In the genomic region with DNA sequence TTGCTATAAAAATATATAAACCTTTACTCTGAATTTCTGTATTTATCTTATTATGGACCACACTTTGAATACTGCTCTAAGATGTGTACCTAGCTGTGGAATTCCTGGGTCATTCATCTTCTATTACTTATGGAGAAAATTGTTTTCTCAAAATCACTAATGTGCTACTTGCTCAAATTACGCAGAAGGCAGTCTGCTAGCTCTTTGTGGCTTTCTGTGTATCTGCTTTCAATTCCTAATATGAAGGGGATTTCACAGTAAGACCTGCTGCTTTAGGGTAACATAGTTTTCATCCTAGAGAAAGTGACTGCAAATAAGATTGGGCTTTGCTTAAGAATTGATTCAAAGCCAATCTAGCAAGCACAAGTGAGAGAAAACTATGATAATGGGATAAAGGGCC, we compare ENCODE assay signal across 11 cellular contexts.
A peak's percentile ranks its signal among the peaks of the same experiment; 100 is the strongest.
DNase-seq lines count a peak whose midpoint lies in the region; ATAC-seq and TF ChIP-seq lines count a peak whose summit lies in the region.
"Had no signal": no experiment of that assay in that cellular context is flagged by ENCODE, and none has a peak within 500 bp of the region (broad histone marks: within the 10 kb centered on the region; RNA-seq: fewer than 3 reads in every experiment).

No MANE protein-coding gene starts in this region.

- H3K9me3 Mint-ChIP-seq in activated naive CD8-positive, alpha-beta T cell treated with anti-CD3 and anti-CD28 coated beads, Interleukin-2, amount 10 ng/mL, durations not matched to agents 7 days and 5 days = no peaks in the 10 kb centered on the region
- H3K9me3 Mint-ChIP-seq in MCF 10A (ENCODE audit: unreplicated experiment) (no peaks in the 10 kb centered on the region), HFFc6 (no peaks in the 10 kb centered on the region; the same call in 1 of the 2 replicates)

- DNase-seq in activated naive CD8-positive, alpha-beta T cell treated with anti-CD3 and anti-CD28 coated beads, Interleukin-2, amount 10 ng/mL, durations not matched to agents 7 days and 5 days = no peak
- DNase-seq in Right ventricle myocardium superior = no peak
- no peak for DNase-seq in NCI-H774 (lab: John Stamatoyannopoulos, UW)
- no peak for DNase-seq in MCF 10A (ENCODE audit: unreplicated experiment)
- no peak for DNase-seq in HFFc6
- DNase-seq: NCI-H1105 treated with DMSO at 0.1 percent for 48 hours, ovary, SK-N-SH had no signal

- H3K27ac Mint-ChIP-seq in activated naive CD8-positive, alpha-beta T cell treated with anti-CD3 and anti-CD28 coated beads, Interleukin-2, amount 10 ng/mL, durations not matched to agents 7 days and 5 days = peak overlapping the region; percentile 90
- no peak overlapping the region for H3K27ac Mint-ChIP-seq in MCF 10A (ENCODE audit: low read depth, unreplicated experiment)
- no peak overlapping the region for H3K27ac Mint-ChIP-seq in HFFc6

- no peaks in the 10 kb centered on the region for H3K27me3 Mint-ChIP-seq in activated naive CD8-positive, alpha-beta T cell treated with anti-CD3 and anti-CD28 coated beads, Interleukin-2, amount 10 ng/mL, durations not matched to agents 7 days and 5 days
- H3K27me3 Mint-ChIP-seq in MCF 10A (ENCODE audit: insufficient read depth, unreplicated experiment) (peaks cover 45% of the 10 kb centered on the region), HFFc6 (ENCODE audit: insufficient read depth) (peaks cover under 1% of the 10 kb centered on the region)

- H3K4me1 Mint-ChIP-seq in activated naive CD8-positive, alpha-beta T cell treated with anti-CD3 and anti-CD28 coated beads, Interleukin-2, amount 10 ng/mL, durations not matched to agents 7 days and 5 days = peaks cover 48% of the 10 kb centered on the region
- no peaks in the 10 kb centered on the region for H3K4me1 Mint-ChIP-seq in MCF 10A (ENCODE audit: insufficient read depth, unreplicated experiment)
- no peaks in the 10 kb centered on the region for H3K4me1 Mint-ChIP-seq in HFFc6 (ENCODE audit: low read depth)

- CTCF ChIA-PET in MCF 10A (lab: Yijun Ruan, JAX) = interaction anchor here (0.9 to 1.0 kb wide), 2 partner anchors 25 to 237 kb away, joined by 3 to 4 read pairs; no protein-coding TSS in a partner anchor

- peak overlapping the region; percentile 77 for H3K4me3 Mint-ChIP-seq in activated naive CD8-positive, alpha-beta T cell treated with anti-CD3 and anti-CD28 coated beads, Interleukin-2, amount 10 ng/mL, durations not matched to agents 7 days and 5 days
- H3K4me3 Mint-ChIP-seq in MCF 10A (ENCODE audit: unreplicated experiment) (no peak overlapping the region), HFFc6 (no peak overlapping the region)

- TF ChIP-seq CTCF in MCF 10A (IDR thresholded peaks at IDR 0.05; ENCODE audit: unreplicated experiment) (no peak), HFFc6 (IDR thresholded peaks at IDR 0.05) (no peak)

- no TSS peak for BruUV-seq in MCF 10A (replicated peaks; lab: Mats Ljungman, UMichigan)

- peak; percentile 38 for ATAC-seq in GM18519 (IDR thresholded peaks at IDR 0.05; ENCODE audit: low FRiP score, unreplicated experiment)
- ATAC-seq in GM21360 (IDR thresholded peaks at IDR 0.05; ENCODE audit: unreplicated experiment) = peak; percentile 53
- ATAC-seq in HG03108 (IDR thresholded peaks at IDR 0.05; ENCODE audit: unreplicated experiment) = peak; percentile 75
- ATAC-seq in activated naive CD8-positive, alpha-beta T cell treated with anti-CD3 and anti-CD28 coated beads, Interleukin-2, amount 10 ng/mL, durations not matched to agents 7 days and 5 days (ENCODE audit: low read depth) = peak; percentile 38
- no peak for ATAC-seq in Right ventricle myocardium superior (ENCODE audit: poor library complexity)

- peaks cover 11% of the 10 kb centered on the region for H3K36me3 Mint-ChIP-seq in activated naive CD8-positive, alpha-beta T cell treated with anti-CD3 and anti-CD28 coated beads, Interleukin-2, amount 10 ng/mL, durations not matched to agents 7 days and 5 days
- H3K36me3 Mint-ChIP-seq in MCF 10A (ENCODE audit: insufficient read depth, unreplicated experiment) = no peaks in the 10 kb centered on the region
- H3K36me3 Mint-ChIP-seq in HFFc6 (ENCODE audit: low read depth) = no peaks in the 10 kb centered on the region

- intact Hi-C loops in Right ventricle myocardium superior (cut with DNase I) = no loop called here
- intact Hi-C loops in MCF 10A (cut with micrococcal nuclease) = loop anchor here (5.0 kb wide), 1 partner anchor 231 kb away; no protein-coding TSS in a partner anchor

- POLR2A ChIA-PET in activated naive CD8-positive, alpha-beta T cell treated with anti-CD3 and anti-CD28 coated beads, Interleukin-2, amount 10 ng/mL, durations not matched to agents 7 days and 5 days (lab: Charles Lee) = interaction anchor here (3.7 to 4.5 kb wide), 2 partner anchors 122 to 124 kb away, joined by 12 to 33 read pairs; a partner anchor contains a TSS
- POLR2A ChIA-PET in MCF 10A (lab: Yijun Ruan, JAX) = interaction anchor here (0.7 kb wide), 1 partner anchor 185 kb away, joined by 3 read pairs; no protein-coding TSS in a partner anchor
